In genomic region chr16:1164382-1164781, GRCh38 we compare ENCODE assay signal across 23 cellular contexts.
"Had no signal": no experiment of that assay in that cellular context is flagged by ENCODE, and none has a peak within 500 bp of the region (broad histone marks: within the 10 kb centered on the region; RNA-seq: fewer than 3 reads in every experiment).

No MANE protein-coding gene starts in this region.

- H3K27me3 Mint-ChIP-seq: stimulated activated naive CD8-positive, alpha-beta T cell treated with anti-CD3 and anti-CD28 coated beads, Interleukin-15, Interleukin-2, amounts not matched to agents 100 ng/mL and 50 ng/mL, for 24 hours had no signal

- H2AFZ ChIP-seq: hepatocyte had no signal

- H3K4me2 ChIP-seq: hepatocyte had no signal

- H3K9me3 ChIP-seq: gastrocnemius medialis, heart left ventricle, pancreas, right atrium auricular region, spleen, suprapubic skin, vagina had no signal

- H3K27ac ChIP-seq: coronary artery, gastrocnemius medialis, hepatocyte, pancreas, right atrium auricular region, spleen, suprapubic skin, vagina had no signal

- H3K4me1 ChIP-seq: suprapubic skin had no signal

- H3K4me3 ChIP-seq: coronary artery, gastrocnemius medialis, heart left ventricle, hepatocyte, pancreas, right atrium auricular region, spleen, suprapubic skin, vagina had no signal

- H3K27me3 ChIP-seq: hepatocyte, pancreas, right atrium auricular region, vagina had no signal

- H3K4me3 Mint-ChIP-seq: effector memory CD8-positive, alpha-beta T cell; naive thymus-derived CD8-positive, alpha-beta T cell; nephron progenitor cell; stimulated activated naive B cell treated with anti-CD40 and anti-IgM and Interleukin-4, amounts not matched to agents 10 μg/mL and 1 μg/mL and 100 μg/mL, for 72 hours; stimulated activated naive CD8-positive, alpha-beta T cell treated with anti-CD3 and anti-CD28 coated beads, Interleukin-15, Interleukin-2, amounts not matched to agents 100 ng/mL and 50 ng/mL, for 24 hours had no signal

- H3K36me3 ChIP-seq: gastrocnemius medialis, heart left ventricle, pancreas, right atrium auricular region, spleen, suprapubic skin, vagina had no signal

- H3K4me1 Mint-ChIP-seq: naive thymus-derived CD8-positive, alpha-beta T cell; stimulated activated naive B cell treated with anti-CD40 and anti-IgM and Interleukin-4, amounts not matched to agents 10 μg/mL and 1 μg/mL and 100 μg/mL, for 72 hours had no signal

- H3K27ac Mint-ChIP-seq: effector memory CD8-positive, alpha-beta T cell; naive thymus-derived CD8-positive, alpha-beta T cell; nephron progenitor cell; stimulated activated naive B cell treated with anti-CD40 and anti-IgM and Interleukin-4, amounts not matched to agents 10 μg/mL and 1 μg/mL and 100 μg/mL, for 72 hours; stimulated activated naive CD8-positive, alpha-beta T cell treated with anti-CD3 and anti-CD28 coated beads, Interleukin-15, Interleukin-2, amounts not matched to agents 100 ng/mL and 50 ng/mL, for 24 hours had no signal

- H3K36me3 Mint-ChIP-seq: naive thymus-derived CD8-positive, alpha-beta T cell; stimulated activated naive B cell treated with anti-CD40 and anti-IgM and Interleukin-4, amounts not matched to agents 10 μg/mL and 1 μg/mL and 100 μg/mL, for 72 hours had no signal

- FAIRE-seq: endometrium, kidney, pancreas had no signal

- H3K9me3 Mint-ChIP-seq: effector memory CD8-positive, alpha-beta T cell; naive thymus-derived CD8-positive, alpha-beta T cell; nephron progenitor cell; stimulated activated naive B cell treated with anti-CD40 and anti-IgM and Interleukin-4, amounts not matched to agents 10 μg/mL and 1 μg/mL and 100 μg/mL, for 72 hours; stimulated activated naive CD8-positive, alpha-beta T cell treated with anti-CD3 and anti-CD28 coated beads, Interleukin-15, Interleukin-2, amounts not matched to agents 100 ng/mL and 50 ng/mL, for 24 hours had no signal

- DNase-seq: dermis blood vessel endothelial cell; effector memory CD8-positive, alpha-beta T cell; erythroblast; gastrocnemius medialis; heart left ventricle; kidney; mesenchymal stem cell; midbrain; naive thymus-derived CD8-positive, alpha-beta T cell; nephron progenitor cell; occipital lobe; pancreas; spleen; stimulated activated CD4-positive, alpha-beta T cell treated with anti-CD3 and anti-CD28 coated beads, Interleukin-2, amount 100 ng/mL, for 48 hours; stimulated activated naive B cell treated with anti-CD40 and anti-IgM and Interleukin-4, amounts not matched to agents 10 μg/mL and 1 μg/mL and 100 μg/mL, for 72 hours; trophoblast cell had no signal
